29 cellular contexts compared by ENCODE assay signal in genomic region chr3:40992023-40992422, GRCh38.
"Had no signal": no experiment of that assay in that cellular context is flagged by ENCODE, and none has a peak within 500 bp of the region (broad histone marks: within the 10 kb centered on the region; RNA-seq: fewer than 3 reads in every experiment).

No MANE protein-coding gene starts in this region.

- H3K4me3 ChIP-seq: adrenal gland, body of pancreas had no signal

- H3K9me3 ChIP-seq: adrenal gland, body of pancreas had no signal

- DNase-seq: activated CD4-positive, alpha-beta T cell treated with anti-CD3 and anti-CD28 coated beads, Interleukin-2, amount 10 ng/mL, durations not matched to agents 7 days and 5 days; activated CD4-positive, alpha-beta T cell treated with anti-CD3 and anti-CD28 coated beads, Interleukin-2, amount 50 U/mL, for 48 hours; activated CD4-positive, CD25-positive, alpha-beta regulatory T cell; activated CD8-positive, alpha-beta T cell treated with anti-CD3 and anti-CD28 coated beads, Interleukin-2, amount 10 ng/mL, durations not matched to agents 7 days and 5 days; activated gamma-delta T cell; activated naive CD4-positive, alpha-beta T cell treated with Interleukin-2 at 50 U/mL for 16 hours; activated T-cell treated with anti-CD3 and anti-CD28 coated beads, Interleukin-2, amount 50 U/mL, for 24 hours; adrenal gland; body of pancreas; central memory CD4-positive, alpha-beta T cell; NCI-H1105; NCI-H1417 treated with DMSO at 0.1 percent for 48 hours; NCI-H187 treated with DMSO at 0.1 percent for 48 hours; NCI-H2081; NCI-H2171 treated with DMSO at 0.1 percent for 48 hours; NCI-H2227 treated with DMSO at 0.1 percent for 48 hours; NCI-H510A treated with DMSO at 0.1 percent for 48 hours; NCI-H526 treated with DMSO at 0.1 percent for 48 hours; NCI-H774; SIG-M5; SW 1271; T-helper 1 cell; T-helper 2 cell; T1000; WERI-Rb-1 had no signal

- H3K27me3 ChIP-seq: adrenal gland, body of pancreas had no signal

- H3K9ac ChIP-seq: KMS-11 had no signal

- H3K4me1 ChIP-seq: adrenal gland, body of pancreas had no signal

- H3K27ac ChIP-seq: adrenal gland, body of pancreas, KMS-11, WERI-Rb-1 had no signal

- H3K4me2 ChIP-seq: KMS-11 had no signal

- ATAC-seq: activated CD8-positive, alpha-beta T cell treated with anti-CD3 and anti-CD28 coated beads, Interleukin-2, amount 10 ng/mL, durations not matched to agents 7 days and 5 days; activated naive CD4-positive, alpha-beta T cell treated with anti-CD3 and anti-CD28 coated beads, Interleukin-2, amount 50 U/mL, for 72 hours; body of pancreas; Panc1; Right ventricle myocardium inferior had no signal

- H3K36me3 ChIP-seq: adrenal gland, WERI-Rb-1 had no signal
